Comparison of ENCODE assay signal across 10 cellular contexts in genomic region chr12:53208435-53208834, GRCh38. TPM values are rescaled to one million over a fixed set of nuclear protein-coding genes. Genes with fewer than 3 reads are reported as not detected.
DNase-seq lines count a peak whose midpoint lies in the region; ATAC-seq and TF ChIP-seq lines count a peak whose summit lies in the region.
"Had no signal": no experiment of that assay in that cellular context is flagged by ENCODE, and none has a peak within 500 bp of the region (broad histone marks: within the 10 kb centered on the region; RNA-seq: fewer than 3 reads in every experiment).

No MANE protein-coding gene starts in this region.

- TF ChIP-seq CTCF in right atrium auricular region (IDR thresholded peaks at IDR 0.05) (no peak), transverse colon (IDR thresholded peaks at IDR 0.05) (no peak), lower leg skin (IDR thresholded peaks at IDR 0.05) (no peak)

- H3K36me3 ChIP-seq in right atrium auricular region (peaks cover 27% of the 10 kb centered on the region), transverse colon (peaks cover 0 to 9% (median 0%) of the 10 kb centered on the region in 4 donors)

- in situ Hi-C loops in transverse colon (cut with MboI; ENCODE audit: low pct_ligation_motif_present in 1 of 4, low pct_unique_long_range_greater_than_20kb in 1 of 4, low sequenced_read_pairs in 3 of 4): no loop called here

- TF ChIP-seq EP300 in transverse colon (IDR thresholded peaks at IDR 0.05; ENCODE audit: low read depth): no peak

- H3K27ac ChIP-seq in right atrium auricular region: no peak overlapping the region
- peak overlapping the region; percentile 9 to 58 (median 36) for H3K27ac ChIP-seq in transverse colon
- H3K27ac ChIP-seq: GM23248, SJSA1 had no signal

- ATAC-seq in Right ventricle myocardium inferior: peak; percentile 59
- ATAC-seq: left colon had no signal

- H3K4me1 ChIP-seq in right atrium auricular region (peaks cover 0 to 13% of the 10 kb centered on the region in 2 donors), transverse colon (peaks cover 0 to 33% (median 13%) of the 10 kb centered on the region in 4 donors)

- DNase-seq in Right ventricle myocardium inferior (ENCODE audit: missing footprints): no peak
- DNase-seq in right atrium auricular region (ENCODE audit: low spot score): no peak
- peak; percentile 40 for DNase-seq in fibroblast of peridontal ligament (ENCODE audit: extremely low read depth)
- DNase-seq in transverse colon: no peak
- no peak for DNase-seq in mesenteric fat pad (ENCODE audit: low spot score)
- no peak for DNase-seq in lower leg skin (ENCODE audit: low spot score in 2 of 2)
- DNase-seq: GM23248, left colon had no signal

- TF ChIP-seq POLR2A in transverse colon (IDR thresholded peaks at IDR 0.05) (no peak), lower leg skin (IDR thresholded peaks at IDR 0.05) (no peak)

- H3K27me3 ChIP-seq in right atrium auricular region: no peaks in the 10 kb centered on the region
- no peaks in the 10 kb centered on the region for H3K27me3 ChIP-seq in transverse colon
- H3K27me3 ChIP-seq: SJSA1 had no signal

- no peaks in the 10 kb centered on the region for H3K9me3 ChIP-seq in right atrium auricular region
- no peaks in the 10 kb centered on the region for H3K9me3 ChIP-seq in transverse colon
- H3K9me3 ChIP-seq: SJSA1 had no signal

- WGBS in transverse colon (ENCODE audit: low coverage in 1 of 2), 2 donors: 44 to 71% methylated on average over 2 of the region's 2 CpGs
- WGBS in lower leg skin, 2 donors: 36 to 41% methylated on average over 2 of the region's 2 CpGs

- H3K4me3 ChIP-seq in right atrium auricular region (no peak overlapping the region), transverse colon (no peak overlapping the region), lower leg skin (ENCODE audit: low read depth, poor library complexity, severe bottlenecking) (no peak overlapping the region)
- H3K4me3 ChIP-seq: GM23248, SJSA1 had no signal

- intact Hi-C loops in Right ventricle myocardium inferior (cut with DNase I): no loop called here
- intact Hi-C loops in transverse colon (cut with DNase I; ENCODE audit: low total_unique reads): no loop called here
- intact Hi-C loops in lower leg skin (cut with DNase I; ENCODE audit: low total_unique reads): no loop called here

RNA-seq across cellular contexts. Expression of gene ITGB7, which starts 1.4 kb away (rescaled TPM):
- total RNA-seq in Right ventricle myocardium inferior (0.76 TPM), right atrium auricular region (under 1 TPM in 1 of 2 donors, not detected in 1; 0.47 TPM), transverse colon (1 to 10 TPM in 3 of 4 donors, under 1 TPM in 1; 0.60 to 8.3 (median 2.9) TPM), mesenteric fat pad (2.3 TPM), lower leg skin (10 to 100 TPM in 1 of 4 donors, 1 to 10 TPM in 3; 6.5 to 13.2 (median 7.8) TPM)
- total RNA-seq: pulmonary artery endothelial cell had no signal

RNA-seq across cellular contexts. Expression of gene RARG, which starts 23.6 kb away (rescaled TPM):
- total RNA-seq in Right ventricle myocardium inferior (18.2 TPM), right atrium auricular region (10 to 100 TPM; 14.8 to 15.0 TPM), transverse colon (10 to 100 TPM in 1 of 4 donors, 1 to 10 TPM in 2, not detected in 1; 2.6 to 15.4 (median 7.6) TPM), mesenteric fat pad (18.0 TPM), lower leg skin (100 to 1,000 TPM; 160 to 207 (median 199) TPM)

RNA-seq across cellular contexts. Expression of gene CSAD, which starts 27.7 kb away (rescaled TPM):
- total RNA-seq in Right ventricle myocardium inferior (10.8 TPM), right atrium auricular region (1 to 10 TPM; 3.4 to 4.9 TPM), transverse colon (100 to 1,000 TPM in 1 of 4 donors, 10 to 100 TPM in 3; 29.1 to 142 (median 39.2) TPM), mesenteric fat pad (296 TPM), lower leg skin (10 to 100 TPM in 3 of 4 donors, 1 to 10 TPM in 1; 7.2 to 33.6 (median 19.2) TPM)

RNA-seq across cellular contexts. Expression of gene ZNF740, which starts 27.9 kb away (rescaled TPM):
- 31.5 TPM for total RNA-seq in Right ventricle myocardium inferior
- total RNA-seq in right atrium auricular region: 1 to 10 TPM; 5.9 to 7.4 TPM
- 10 to 100 TPM in 3 of 4 donors, 1 to 10 TPM in 1; 9.7 to 21.9 (median 16.3) TPM for total RNA-seq in transverse colon
- total RNA-seq in mesenteric fat pad: 39.7 TPM
- total RNA-seq in lower leg skin: 10 to 100 TPM in 1 of 4 donors, 1 to 10 TPM in 3; 6.1 to 12.1 (median 8.4) TPM

RNA-seq across cellular contexts. Expression of gene ESPL1, which starts 59.7 kb away (rescaled TPM):
- 0.97 TPM for total RNA-seq in Right ventricle myocardium inferior
- total RNA-seq in right atrium auricular region: under 1 TPM; 0.12 to 0.59 TPM
- total RNA-seq in transverse colon: 10 to 100 TPM in 3 of 4 donors, 1 to 10 TPM in 1; 6.5 to 31.8 (median 18.8) TPM
- total RNA-seq in mesenteric fat pad: 0.67 TPM
- 10 to 100 TPM in 1 of 4 donors, 1 to 10 TPM in 3; 4.7 to 13.6 (median 5.8) TPM for total RNA-seq in lower leg skin

Comparison
In these comparisons a context has a peak if more than half of its experiments do, and no peak if none do; other contexts are left out.
1. H3K27ac ChIP-seq: peak in transverse colon (4 of 4); none in right atrium auricular region (0 of 2).